12 cellular contexts compared by ENCODE assay signal in genomic region chr1:36124404-36125128, GRCh38. TPM values are rescaled to one million over a fixed set of nuclear protein-coding genes. Genes with fewer than 3 reads are reported as not detected.
DNase-seq lines count a peak whose midpoint lies in the region; ATAC-seq, FAIRE-seq and TF ChIP-seq lines count a peak whose summit lies in the region.
"Had no signal": no experiment of that assay in that cellular context is flagged by ENCODE, and none has a peak within 500 bp of the region (broad histone marks: within the 10 kb centered on the region; RNA-seq: fewer than 3 reads in every experiment).

No MANE protein-coding gene starts in this region.

- H2AFZ ChIP-seq in HepG2 (ENCODE audit: low read length) (no peak overlapping the region), neural progenitor cell (replicated peaks) (no peak overlapping the region)

- FAIRE-seq in HepG2 (lab: Jason Lieb, UNC), result no peak
- FAIRE-seq in D721Med (lab: Jason Lieb, UNC), result no peak

- H4K20me1 ChIP-seq in HepG2 (ENCODE audit: insufficient read depth, low read length) (no peaks in the 10 kb centered on the region), neural progenitor cell (ENCODE audit: low read depth) (peaks cover 14% of the 10 kb centered on the region)

- H3K4me1 ChIP-seq in HepG2 (ENCODE audit: insufficient read depth, low read length) (peaks cover 55% of the 10 kb centered on the region), right lobe of liver (no peaks in the 10 kb centered on the region), neural progenitor cell (peaks cover 3% of the 10 kb centered on the region)

- TF ChIP-seq CTCF in HepG2 (CRISPR knock-in tag; IDR thresholded peaks at IDR 0.05) (no peak), right lobe of liver (IDR thresholded peaks at IDR 0.05) (no peak), neural progenitor cell (IDR thresholded peaks at IDR 0.05) (no peak), D721Med (IDR thresholded peaks at IDR 0.05; ENCODE audit: insufficient read depth, missing control alignments) (no peak)

- intact Hi-C loops in HepG2 (cut with micrococcal nuclease; ENCODE audit: unreplicated experiment), result no loop called here
- intact Hi-C loops in right lobe of liver (cut with DNase I), result no loop called here

- in situ Hi-C loops in HepG2 (cut with HindIII; ENCODE audit: extremely low pct_ligation_motif_present, low pct_unique_long_range_greater_than_20kb), result no loop called here

- H3K4me2 ChIP-seq in HepG2 (ENCODE audit: low read depth, low read length) (peak overlapping the region; percentile 67; the same call in 1 of the 2 replicates), neural progenitor cell (peak overlapping the region; percentile 66)

- no peak overlapping the region for H3K27ac Mint-ChIP-seq in effector memory CD8-positive, alpha-beta T cell
- H3K27ac Mint-ChIP-seq in neural progenitor cell, result no peak overlapping the region

- TF ChIP-seq POLR2A in HepG2 (IDR thresholded peaks at IDR 0.05; ENCODE audit: insufficient read depth in 1 of 2, low read depth in 2 of 2, low read length in 2 of 2) (no peak), right lobe of liver (IDR thresholded peaks at IDR 0.05) (no peak)

- no TSS peak for BruUV-seq in HepG2 (replicated peaks; lab: Mats Ljungman, UMichigan)

- ATAC-seq in HepG2, result no peak
- ATAC-seq in right lobe of liver, result no peak
- no peak for ATAC-seq in effector memory CD8-positive, alpha-beta T cell (replicated peaks)
- ATAC-seq in HG03521 (IDR thresholded peaks at IDR 0.05; ENCODE audit: unreplicated experiment), result no peak
- ATAC-seq in GM18511 (IDR thresholded peaks at IDR 0.05; ENCODE audit: unreplicated experiment), result no peak
- no peak for ATAC-seq in HG02610 (IDR thresholded peaks at IDR 0.05; ENCODE audit: unreplicated experiment)

- H3K4me1 Mint-ChIP-seq in effector memory CD8-positive, alpha-beta T cell (ENCODE audit: low read depth in 2 of 2), result peaks cover 16 to 17% of the 10 kb centered on the region in 2 donors
- H3K4me1 Mint-ChIP-seq in neural progenitor cell, result peaks cover 32% of the 10 kb centered on the region

- H3K4me3 ChIP-seq in HepG2 (replicated peaks in 1 of 3; ENCODE audit: insufficient read depth in 1 of 3, low read depth in 2 of 3, low read length in 3 of 3) (peak overlapping the region in 1 of 3 experiments; percentile 59; a peak in 1 of 6 replicates), right lobe of liver (no peak overlapping the region), neural progenitor cell (peak overlapping the region; percentile 32)

- H3F3A ChIP-seq in neural progenitor cell (ENCODE audit: low read depth), result no peaks in the 10 kb centered on the region

- WGBS in HepG2 (ENCODE audit: low lambda C conversion rate), result 72% methylated on average over 10 of the region's 42 CpGs
- WGBS in right lobe of liver (ENCODE audit: insufficient coverage, low coverage, low lambda C conversion rate, missing lambda C conversion rate), result 33% methylated on average over 3 of the region's 42 CpGs

- H3K27me3 ChIP-seq in HepG2 (ENCODE audit: control insufficient read depth in 1 of 2, insufficient read depth in 2 of 2, low read length in 2 of 2) (peaks cover 11 to 41% of the 10 kb centered on the region in 2 experiments; a peak in 4 of 5 replicates), right lobe of liver (no peaks in the 10 kb centered on the region), neural progenitor cell (peaks cover 57% of the 10 kb centered on the region)

- H3K4me3 Mint-ChIP-seq in effector memory CD8-positive, alpha-beta T cell, result peak overlapping the region; percentile 70 to 72
- H3K4me3 Mint-ChIP-seq in neural progenitor cell, result peak overlapping the region; percentile 81

- H3K27ac ChIP-seq in HepG2 (ENCODE audit: extremely low read length, insufficient read depth, low read length), result no peak overlapping the region
- no peak overlapping the region for H3K27ac ChIP-seq in right lobe of liver
- H3K27ac ChIP-seq in neural progenitor cell, result no peak overlapping the region
- H3K27ac ChIP-seq: C4-2B, cardiac muscle cell, WERI-Rb-1 had no signal

- H3K9ac ChIP-seq in HepG2 (ENCODE audit: insufficient read depth, low read depth, low read length), result no peak overlapping the region
- no peak overlapping the region for H3K9ac ChIP-seq in neural progenitor cell

- H3K9me3 Mint-ChIP-seq in effector memory CD8-positive, alpha-beta T cell, result no peaks in the 10 kb centered on the region
- H3K9me3 Mint-ChIP-seq in neural progenitor cell, result peaks cover 2% of the 10 kb centered on the region

- CTCF ChIA-PET in HepG2 (lab: Yijun Ruan, JAX; ENCODE audit: low intra/inter-chr PET ratio, low total read pairs), result no interaction called here

- peaks cover 2% of the 10 kb centered on the region for H3K36me3 Mint-ChIP-seq in effector memory CD8-positive, alpha-beta T cell (ENCODE audit: insufficient read depth)
- peaks cover 2% of the 10 kb centered on the region for H3K36me3 Mint-ChIP-seq in neural progenitor cell

- POLR2A ChIA-PET in HepG2 (lab: Yijun Ruan, JAX), result no interaction called here

- TF ChIP-seq RAD21 in HepG2 (CRISPR knock-in tag; IDR thresholded peaks at IDR 0.05), result no peak

- no peak for TF ChIP-seq EP300 in HepG2 (IDR thresholded peaks at IDR 0.05; ENCODE audit: low read depth in 2 of 2, low read length in 2 of 2)
- no peak for TF ChIP-seq EP300 in HepG2 (CRISPR knock-in tag; IDR thresholded peaks at IDR 0.05; ENCODE audit: borderline replicate concordance)

- H3K27me3 Mint-ChIP-seq in effector memory CD8-positive, alpha-beta T cell, result peaks cover 55 to 63% of the 10 kb centered on the region in 2 donors
- H3K27me3 Mint-ChIP-seq in neural progenitor cell (ENCODE audit: insufficient read depth, low read depth), result peaks cover 40% of the 10 kb centered on the region

- H3K9me3 ChIP-seq in HepG2 (ENCODE audit: low read length) (no peaks in the 10 kb centered on the region), right lobe of liver (no peaks in the 10 kb centered on the region), neural progenitor cell (ENCODE audit: low read depth) (no peaks in the 10 kb centered on the region)

- H3K36me3 ChIP-seq in HepG2 (replicated peaks in 1 of 2; ENCODE audit: control insufficient read depth in 1 of 2, insufficient read depth in 2 of 2, low read length in 2 of 2), result no peaks in the 10 kb centered on the region
- no peaks in the 10 kb centered on the region for H3K36me3 ChIP-seq in right lobe of liver
- H3K36me3 ChIP-seq in neural progenitor cell, result no peaks in the 10 kb centered on the region
- H3K36me3 ChIP-seq: cardiac muscle cell, WERI-Rb-1 had no signal

- H3K79me2 ChIP-seq in HepG2 (ENCODE audit: insufficient read depth, low read length), result no peaks in the 10 kb centered on the region
- H3K79me2 ChIP-seq in neural progenitor cell (ENCODE audit: low read depth), result no peaks in the 10 kb centered on the region

- no peak for DNase-seq in HepG2 (ENCODE audit: low spot score)
- DNase-seq in right lobe of liver, result no peak
- no peak for DNase-seq in effector memory CD8-positive, alpha-beta T cell
- DNase-seq in neural progenitor cell (ENCODE audit: low spot score), result no peak
- no peak for DNase-seq in D721Med (ENCODE audit: insufficient read length, low spot score)
- DNase-seq: WERI-Rb-1 had no signal

RNA-seq across cellular contexts. Expression of gene COL8A2, which starts 0.5 kb away (rescaled TPM):
- total RNA-seq in HepG2 (2016; rRNA removed; fragmentation: Illumina TruSeq; extraction: Trizol), result 0.04 and 0.24 TPM in 2 replicates
- not detected in 2 replicates for total RNA-seq in HepG2 (2016; cell fraction: cytosol; rRNA removed; fragmentation: Illumina TruSeq; extraction: Trizol; ENCODE audit: low read depth)
- 0.04 and 0.09 TPM in 2 replicates for total RNA-seq in HepG2 (2016; cell fraction: insoluble cytoplasmic fraction; rRNA removed; fragmentation: Illumina TruSeq; extraction: Trizol)
- 0.06 TPM in 1 of 2 replicates, not detected in the other for total RNA-seq in HepG2 (2016; cell fraction: membrane; rRNA removed; fragmentation: Illumina TruSeq; extraction: Trizol)
- 0.19 and 0.34 TPM in 2 replicates for total RNA-seq in HepG2 (2016; cell fraction: nucleus; rRNA removed; fragmentation: Illumina TruSeq; extraction: Trizol)
- 0.13 and 0.24 TPM in 2 replicates for polyA plus RNA-seq in HepG2 (2011; rRNA removed)
- polyA plus RNA-seq in HepG2 (2011; cell fraction: cytosol; rRNA removed), result 0.21 and 0.22 TPM in 2 replicates
- polyA plus RNA-seq in HepG2 (2011; cell fraction: nucleus; rRNA removed), result 0.52 and 0.53 TPM in 2 replicates
- polyA plus RNA-seq in HepG2 (2012), result 0.13 and 0.17 TPM in 2 replicates
- polyA plus RNA-seq in HepG2 (2016; cell fraction: cytosol; fragmentation: Illumina TruSeq; extraction: Trizol; ENCODE audit: low read depth), result not detected in 2 replicates
- polyA plus RNA-seq in HepG2 (2016; cell fraction: insoluble cytoplasmic fraction; fragmentation: Illumina TruSeq; extraction: Trizol; ENCODE audit: low read depth), result 0.10 TPM in 1 of 2 replicates, not detected in the other
- polyA plus RNA-seq in HepG2 (2016; cell fraction: membrane; fragmentation: Illumina TruSeq; extraction: Trizol; ENCODE audit: low read depth), result 0.03 TPM in 1 of 2 replicates, not detected in the other
- polyA plus RNA-seq in HepG2 (2016; cell fraction: nucleus; fragmentation: Illumina TruSeq; extraction: Trizol; ENCODE audit: insufficient read depth, low read depth), result 0.20 TPM in 1 of 2 replicates, not detected in the other
- polyA minus RNA-seq in HepG2 (2011; rRNA and poly(A)+ RNA removed; ENCODE audit: low replicate concordance), result 0.07 and 0.52 TPM in 2 replicates
- polyA minus RNA-seq in HepG2 (2011; cell fraction: cytosol; rRNA and poly(A)+ RNA removed), result 0.20 and 0.26 TPM in 2 replicates
- polyA minus RNA-seq in HepG2 (2011; cell fraction: nucleus; rRNA and poly(A)+ RNA removed), result 0.50 and 0.52 TPM in 2 replicates
- under 1 TPM; 0.18 to 0.74 (median 0.52) TPM for total RNA-seq in right lobe of liver
- total RNA-seq in neural progenitor cell (ENCODE audit: low replicate concordance), result 0.06 TPM in 1 of 2 replicates, not detected in the other
- total RNA-seq: OCI-LY7 had no signal

RNA-seq across cellular contexts. Expression of gene TRAPPC3, which starts 24.7 kb away (rescaled TPM):
- total RNA-seq in HepG2 (2016; rRNA removed; fragmentation: Illumina TruSeq; extraction: Trizol), result 62.4 and 66.7 TPM in 2 replicates
- 33.8 and 35.1 TPM in 2 replicates for total RNA-seq in HepG2 (2016; cell fraction: cytosol; rRNA removed; fragmentation: Illumina TruSeq; extraction: Trizol; ENCODE audit: low read depth)
- total RNA-seq in HepG2 (2016; cell fraction: insoluble cytoplasmic fraction; rRNA removed; fragmentation: Illumina TruSeq; extraction: Trizol), result 67.4 and 70.9 TPM in 2 replicates
- total RNA-seq in HepG2 (2016; cell fraction: membrane; rRNA removed; fragmentation: Illumina TruSeq; extraction: Trizol), result 51.3 and 59.4 TPM in 2 replicates
- total RNA-seq in HepG2 (2016; cell fraction: nucleus; rRNA removed; fragmentation: Illumina TruSeq; extraction: Trizol), result 32.1 and 40.4 TPM in 2 replicates
- 48.0 and 53.7 TPM in 2 replicates for polyA plus RNA-seq in HepG2 (2011; rRNA removed)
- polyA plus RNA-seq in HepG2 (2011; cell fraction: cytosol; rRNA removed), result 54.6 and 63.8 TPM in 2 replicates
- 23.5 and 23.9 TPM in 2 replicates for polyA plus RNA-seq in HepG2 (2011; cell fraction: nucleus; rRNA removed)
- polyA plus RNA-seq in HepG2 (2012), result 39.6 and 48.9 TPM in 2 replicates
- polyA plus RNA-seq in HepG2 (2016; cell fraction: cytosol; fragmentation: Illumina TruSeq; extraction: Trizol; ENCODE audit: low read depth), result 32.8 and 40.4 TPM in 2 replicates
- 70.8 and 86.6 TPM in 2 replicates for polyA plus RNA-seq in HepG2 (2016; cell fraction: insoluble cytoplasmic fraction; fragmentation: Illumina TruSeq; extraction: Trizol; ENCODE audit: low read depth)
- polyA plus RNA-seq in HepG2 (2016; cell fraction: membrane; fragmentation: Illumina TruSeq; extraction: Trizol; ENCODE audit: low read depth), result 45.9 and 53.3 TPM in 2 replicates
- polyA plus RNA-seq in HepG2 (2016; cell fraction: nucleus; fragmentation: Illumina TruSeq; extraction: Trizol; ENCODE audit: insufficient read depth, low read depth), result 58.4 and 69.5 TPM in 2 replicates
- polyA minus RNA-seq in HepG2 (2011; rRNA and poly(A)+ RNA removed; ENCODE audit: low replicate concordance), result 12.2 and 41.8 TPM in 2 replicates
- 16.1 and 26.3 TPM in 2 replicates for polyA minus RNA-seq in HepG2 (2011; cell fraction: cytosol; rRNA and poly(A)+ RNA removed)
- polyA minus RNA-seq in HepG2 (2011; cell fraction: nucleus; rRNA and poly(A)+ RNA removed), result 10.3 and 14.2 TPM in 2 replicates
- 10 to 100 TPM; 26.0 to 52.4 (median 30.9) TPM for total RNA-seq in right lobe of liver
- total RNA-seq in neural progenitor cell (ENCODE audit: low replicate concordance), result 44.9 and 69.4 TPM in 2 replicates

RNA-seq across cellular contexts. Expression of gene MAP7D1, which starts 31.4 kb away (rescaled TPM):
- 5.5 and 7.2 TPM in 2 replicates for total RNA-seq in HepG2 (2016; rRNA removed; fragmentation: Illumina TruSeq; extraction: Trizol)
- total RNA-seq in HepG2 (2016; cell fraction: cytosol; rRNA removed; fragmentation: Illumina TruSeq; extraction: Trizol; ENCODE audit: low read depth), result 2.9 and 3.9 TPM in 2 replicates
- 6.3 and 7.8 TPM in 2 replicates for total RNA-seq in HepG2 (2016; cell fraction: insoluble cytoplasmic fraction; rRNA removed; fragmentation: Illumina TruSeq; extraction: Trizol)
- 4.2 TPM in 2 replicates for total RNA-seq in HepG2 (2016; cell fraction: membrane; rRNA removed; fragmentation: Illumina TruSeq; extraction: Trizol)
- 6.1 and 7.9 TPM in 2 replicates for total RNA-seq in HepG2 (2016; cell fraction: nucleus; rRNA removed; fragmentation: Illumina TruSeq; extraction: Trizol)
- polyA plus RNA-seq in HepG2 (2011; rRNA removed), result 5.6 and 6.8 TPM in 2 replicates
- polyA plus RNA-seq in HepG2 (2011; cell fraction: cytosol; rRNA removed), result 4.7 and 5.2 TPM in 2 replicates
- 14.7 and 14.9 TPM in 2 replicates for polyA plus RNA-seq in HepG2 (2011; cell fraction: nucleus; rRNA removed)
- polyA plus RNA-seq in HepG2 (2012), result 7.7 and 14.1 TPM in 2 replicates
- polyA plus RNA-seq in HepG2 (2016; cell fraction: cytosol; fragmentation: Illumina TruSeq; extraction: Trizol; ENCODE audit: low read depth), result 1.7 and 2.4 TPM in 2 replicates
- 14.2 and 15.7 TPM in 2 replicates for polyA plus RNA-seq in HepG2 (2016; cell fraction: insoluble cytoplasmic fraction; fragmentation: Illumina TruSeq; extraction: Trizol; ENCODE audit: low read depth)
- polyA plus RNA-seq in HepG2 (2016; cell fraction: membrane; fragmentation: Illumina TruSeq; extraction: Trizol; ENCODE audit: low read depth), result 4.5 and 4.6 TPM in 2 replicates
- 19.3 and 21.5 TPM in 2 replicates for polyA plus RNA-seq in HepG2 (2016; cell fraction: nucleus; fragmentation: Illumina TruSeq; extraction: Trizol; ENCODE audit: insufficient read depth, low read depth)
- 8.3 and 16.3 TPM in 2 replicates for polyA minus RNA-seq in HepG2 (2011; rRNA and poly(A)+ RNA removed; ENCODE audit: low replicate concordance)
- polyA minus RNA-seq in HepG2 (2011; cell fraction: cytosol; rRNA and poly(A)+ RNA removed), result 6.0 and 8.5 TPM in 2 replicates
- 4.0 and 7.2 TPM in 2 replicates for polyA minus RNA-seq in HepG2 (2011; cell fraction: nucleus; rRNA and poly(A)+ RNA removed)
- total RNA-seq in right lobe of liver, result 10 to 100 TPM; 10.2 to 28.2 (median 15.8) TPM
- 35.0 and 81.1 TPM in 2 replicates for total RNA-seq in neural progenitor cell (ENCODE audit: low replicate concordance)

RNA-seq across cellular contexts. Expression of gene ADPRS, which starts 35.9 kb away (rescaled TPM):
- 30.6 and 31.7 TPM in 2 replicates for total RNA-seq in HepG2 (2016; rRNA removed; fragmentation: Illumina TruSeq; extraction: Trizol)
- 3.7 and 4.0 TPM in 2 replicates for total RNA-seq in HepG2 (2016; cell fraction: cytosol; rRNA removed; fragmentation: Illumina TruSeq; extraction: Trizol; ENCODE audit: low read depth)
- total RNA-seq in HepG2 (2016; cell fraction: insoluble cytoplasmic fraction; rRNA removed; fragmentation: Illumina TruSeq; extraction: Trizol), result 28.9 and 29.6 TPM in 2 replicates
- 7.7 and 9.6 TPM in 2 replicates for total RNA-seq in HepG2 (2016; cell fraction: membrane; rRNA removed; fragmentation: Illumina TruSeq; extraction: Trizol)
- 12.3 and 14.5 TPM in 2 replicates for total RNA-seq in HepG2 (2016; cell fraction: nucleus; rRNA removed; fragmentation: Illumina TruSeq; extraction: Trizol)
- 36.4 and 36.6 TPM in 2 replicates for polyA plus RNA-seq in HepG2 (2011; rRNA removed)
- polyA plus RNA-seq in HepG2 (2011; cell fraction: cytosol; rRNA removed), result 34.1 and 41.6 TPM in 2 replicates
- 22.4 and 24.6 TPM in 2 replicates for polyA plus RNA-seq in HepG2 (2011; cell fraction: nucleus; rRNA removed)
- polyA plus RNA-seq in HepG2 (2012), result 16.7 and 20.9 TPM in 2 replicates
- 2.2 and 2.9 TPM in 2 replicates for polyA plus RNA-seq in HepG2 (2016; cell fraction: cytosol; fragmentation: Illumina TruSeq; extraction: Trizol; ENCODE audit: low read depth)
- 27.1 and 29.0 TPM in 2 replicates for polyA plus RNA-seq in HepG2 (2016; cell fraction: insoluble cytoplasmic fraction; fragmentation: Illumina TruSeq; extraction: Trizol; ENCODE audit: low read depth)
- 5.2 and 5.4 TPM in 2 replicates for polyA plus RNA-seq in HepG2 (2016; cell fraction: membrane; fragmentation: Illumina TruSeq; extraction: Trizol; ENCODE audit: low read depth)
- polyA plus RNA-seq in HepG2 (2016; cell fraction: nucleus; fragmentation: Illumina TruSeq; extraction: Trizol; ENCODE audit: insufficient read depth, low read depth), result 22.0 and 25.1 TPM in 2 replicates
- polyA minus RNA-seq in HepG2 (2011; rRNA and poly(A)+ RNA removed; ENCODE audit: low replicate concordance), result 25.4 and 32.0 TPM in 2 replicates
- 11.0 and 12.9 TPM in 2 replicates for polyA minus RNA-seq in HepG2 (2011; cell fraction: cytosol; rRNA and poly(A)+ RNA removed)
- 5.2 and 5.3 TPM in 2 replicates for polyA minus RNA-seq in HepG2 (2011; cell fraction: nucleus; rRNA and poly(A)+ RNA removed)
- total RNA-seq in right lobe of liver, result 10 to 100 TPM in 3 of 6 experiments, 1 to 10 TPM in 3; 9.1 to 30.7 (median 14.9) TPM
- total RNA-seq in neural progenitor cell (ENCODE audit: low replicate concordance), result 28.1 and 40.9 TPM in 2 replicates

RNA-seq across cellular contexts. Expression of gene TEKT2, which starts 40.7 kb away (rescaled TPM):
- total RNA-seq in HepG2 (2016; rRNA removed; fragmentation: Illumina TruSeq; extraction: Trizol) (0.31 and 0.35 TPM in 2 replicates), right lobe of liver (not detected), neural progenitor cell (ENCODE audit: low replicate concordance) (2.7 and 7.4 TPM in 2 replicates)
- total RNA-seq in HepG2 (2016; cell fraction: cytosol; rRNA removed; fragmentation: Illumina TruSeq; extraction: Trizol; ENCODE audit: low read depth), result not detected in 2 replicates
- total RNA-seq in HepG2 (2016; cell fraction: insoluble cytoplasmic fraction; rRNA removed; fragmentation: Illumina TruSeq; extraction: Trizol), result 0.16 and 0.45 TPM in 2 replicates
- total RNA-seq in HepG2 (2016; cell fraction: membrane; rRNA removed; fragmentation: Illumina TruSeq; extraction: Trizol), result 0.19 and 0.34 TPM in 2 replicates
- 0.59 TPM in 1 of 2 replicates, not detected in the other for total RNA-seq in HepG2 (2016; cell fraction: nucleus; rRNA removed; fragmentation: Illumina TruSeq; extraction: Trizol)
- 0.24 and 0.38 TPM in 2 replicates for polyA plus RNA-seq in HepG2 (2011; rRNA removed)
- 0.12 and 0.19 TPM in 2 replicates for polyA plus RNA-seq in HepG2 (2011; cell fraction: cytosol; rRNA removed)
- polyA plus RNA-seq in HepG2 (2011; cell fraction: nucleus; rRNA removed), result 0.57 and 1.3 TPM in 2 replicates
- 0.35 and 0.38 TPM in 2 replicates for polyA plus RNA-seq in HepG2 (2012)
- 0.07 and 0.11 TPM in 2 replicates for polyA plus RNA-seq in HepG2 (2016; cell fraction: cytosol; fragmentation: Illumina TruSeq; extraction: Trizol; ENCODE audit: low read depth)
- polyA plus RNA-seq in HepG2 (2016; cell fraction: insoluble cytoplasmic fraction; fragmentation: Illumina TruSeq; extraction: Trizol; ENCODE audit: low read depth), result 0.21 TPM in 2 replicates
- 0.10 and 0.25 TPM in 2 replicates for polyA plus RNA-seq in HepG2 (2016; cell fraction: membrane; fragmentation: Illumina TruSeq; extraction: Trizol; ENCODE audit: low read depth)
- 0.45 and 0.79 TPM in 2 replicates for polyA plus RNA-seq in HepG2 (2016; cell fraction: nucleus; fragmentation: Illumina TruSeq; extraction: Trizol; ENCODE audit: insufficient read depth, low read depth)
- polyA minus RNA-seq in HepG2 (2011; rRNA and poly(A)+ RNA removed; ENCODE audit: low replicate concordance), result 0.84 TPM in 1 of 2 replicates, not detected in the other
- not detected in 2 replicates for polyA minus RNA-seq in HepG2 (2011; cell fraction: cytosol; rRNA and poly(A)+ RNA removed)
- polyA minus RNA-seq in HepG2 (2011; cell fraction: nucleus; rRNA and poly(A)+ RNA removed), result 0.62 and 0.64 TPM in 2 replicates
- total RNA-seq: OCI-LY7 had no signal
